ENCODE assay signal across 21 cellular contexts in genomic region chr2:30214064-30214463, GRCh38.
"Had no signal": no experiment of that assay in that cellular context is flagged by ENCODE, and none has a peak within 500 bp of the region (broad histone marks: within the 10 kb centered on the region; RNA-seq: fewer than 3 reads in every experiment).

No MANE protein-coding gene starts in this region.

- H3K27ac ChIP-seq: hepatocyte, ovary, skin epidermis, stomach, thoracic aorta, tibial artery, upper lobe of right lung had no signal

- H3K27me3 ChIP-seq: hepatocyte, ovary, stomach, tibial artery, upper lobe of right lung had no signal

- H3K4me1 ChIP-seq: upper lobe of right lung had no signal

- ATAC-seq: left lobe of liver; natural killer cell treated with Interleukin-12 subunit alpha and Interleukin-12 subunit beta and Interleukin-15 and Interleukin-18, amount 100 ng/mL, for 72 hours; sciatic nerve; stimulated activated naive B cell treated with anti-CD40 and anti-IgM and Interleukin-4, amounts not matched to agents 10 μg/mL and 1 μg/mL and 100 μg/mL, for 72 hours; stimulated activated naive CD8-positive, alpha-beta T cell treated with anti-CD3 and anti-CD28 coated beads, Interleukin-15, Interleukin-2, amounts not matched to agents 100 U/mL and 50 U/mL, for 24 hours; upper lobe of right lung had no signal

- H3K9me3 ChIP-seq: ovary, stomach, thoracic aorta, tibial artery, upper lobe of right lung had no signal

- H3K36me3 ChIP-seq: ovary, stomach, thoracic aorta, tibial artery, upper lobe of right lung had no signal

- H3K4me3 ChIP-seq: hepatocyte, lung, ovary, skin epidermis, stomach, thoracic aorta, tibial artery, upper lobe of right lung had no signal

- DNase-seq: mesendoderm; naive B cell; ovary; right cardiac atrium; stimulated activated CD4-positive, alpha-beta T cell treated with anti-CD3 and anti-CD28 coated beads, Interleukin-12 subunit alpha, Interleukin-12 subunit beta, amount 100 ng/mL, for 4 hours; stimulated activated CD4-positive, alpha-beta T cell treated with anti-CD3 and anti-CD28 coated beads, Interleukin-15, amount 100 ng/mL, for 24 hours; stimulated activated CD4-positive, alpha-beta T cell treated with anti-CD3 and anti-CD28 coated beads, Interleukin-2, amount 100 ng/mL, for 24 hours; stimulated activated CD4-positive, alpha-beta T cell treated with anti-CD3 and anti-CD28 coated beads, Interleukin-4, amount 100 ng/mL, for 1 hour; stimulated activated naive B cell treated with anti-CD40 and anti-IgM and Interleukin-4, amounts not matched to agents 10 μg/mL and 1 μg/mL and 100 μg/mL, for 72 hours; stimulated activated naive CD8-positive, alpha-beta T cell treated with anti-CD3 and anti-CD28 coated beads, Interleukin-15, Interleukin-2, amounts not matched to agents 100 U/mL and 50 U/mL, for 24 hours; tibial artery; trophoblast cell; upper lobe of right lung had no signal
